ENCODE assay signal across 26 cellular contexts in the genomic region with DNA sequence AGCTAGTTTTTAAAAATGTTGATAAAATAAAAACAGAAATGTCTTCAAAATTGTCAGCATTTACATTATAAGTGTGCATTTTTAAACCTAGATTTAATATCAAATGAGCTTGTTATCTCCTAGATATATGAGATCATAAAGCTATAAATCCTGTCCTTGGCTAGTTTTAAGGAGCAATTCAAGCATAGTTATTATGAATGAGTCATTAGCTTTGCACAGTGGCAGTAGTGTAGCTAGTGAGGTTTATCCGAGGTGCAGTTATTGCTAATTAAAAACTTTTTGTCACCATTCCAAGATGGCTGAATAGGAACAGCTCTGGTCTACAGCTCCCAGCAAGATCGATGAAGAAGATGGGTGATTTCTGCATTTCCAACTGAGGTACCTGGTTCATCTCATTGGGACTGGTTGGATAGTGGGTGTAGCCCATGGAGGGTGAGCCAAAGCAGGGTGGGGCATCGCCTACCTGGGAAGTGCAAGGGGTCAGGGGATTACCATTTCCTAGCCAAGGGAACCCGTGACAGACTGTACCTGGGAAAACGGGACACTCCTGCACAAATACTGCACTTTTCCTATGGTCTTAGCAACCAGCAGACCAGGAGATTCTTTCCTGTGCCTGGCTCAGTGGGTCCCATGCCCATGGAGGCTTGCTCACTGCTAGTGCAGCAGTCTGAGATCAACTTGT.
DNase-seq lines count a peak whose midpoint lies in the region; ATAC-seq, FAIRE-seq and TF ChIP-seq lines count a peak whose summit lies in the region.
"Had no signal": no experiment of that assay in that cellular context is flagged by ENCODE, and none has a peak within 500 bp of the region (broad histone marks: within the 10 kb centered on the region; RNA-seq: fewer than 3 reads in every experiment).

No MANE protein-coding gene starts in this region.

- WGBS in endodermal cell (ENCODE audit: insufficient coverage in 1 of 2, insufficient read length in 1 of 2), 2 experiments, result 95% methylated on average over 4 to 5 of the region's 5 CpGs
- WGBS in pancreas, 2 donors, result 77 to 86% methylated on average over 5 of the region's 5 CpGs
- WGBS in esophagus squamous epithelium, 2 donors, result 71% methylated on average over 3 to 5 of the region's 5 CpGs
- WGBS in HepG2 (ENCODE audit: low lambda C conversion rate), result 44% methylated on average over 3 of the region's 5 CpGs

- TF ChIP-seq EP300 in HepG2 (IDR thresholded peaks at IDR 0.05; ENCODE audit: low read depth in 2 of 2, low read length in 2 of 2), result no peak
- no peak for TF ChIP-seq EP300 in HepG2 (CRISPR knock-in tag; IDR thresholded peaks at IDR 0.05; ENCODE audit: borderline replicate concordance)

- intact Hi-C loops in pancreas (cut with DNase I) (no loop called here), esophagus squamous epithelium (cut with DNase I) (no loop called here), HepG2 (cut with micrococcal nuclease; ENCODE audit: unreplicated experiment) (loop anchor here (10.0 kb wide), 1 partner anchor 1183 kb away; a partner anchor contains a TSS)
- intact Hi-C loops in activated CD4-positive, alpha-beta memory T cell treated with anti-CD3 and anti-CD28 coated beads for 36 hours (cut with micrococcal nuclease), result no loop called here

- H3K9me3 ChIP-seq in endodermal cell (ENCODE audit: control insufficient read depth, low read length) (peaks cover 17% of the 10 kb centered on the region), pancreas (no peaks in the 10 kb centered on the region), esophagus squamous epithelium (no peaks in the 10 kb centered on the region), HepG2 (ENCODE audit: low read length) (no peaks in the 10 kb centered on the region)
- H3K9me3 ChIP-seq: BLaER1, SK-N-SH had no signal

- FAIRE-seq in pancreas (lab: Jason Lieb, UNC) (peak; percentile 83), HepG2 (lab: Jason Lieb, UNC) (no peak)
- FAIRE-seq: GM18507 had no signal

- no peaks in the 10 kb centered on the region for H3K79me2 ChIP-seq in HepG2 (ENCODE audit: insufficient read depth, low read length)

- no peaks in the 10 kb centered on the region for H3K27me3 Mint-ChIP-seq in endodermal cell (ENCODE audit: insufficient read depth)
- peaks cover 9% of the 10 kb centered on the region for H3K27me3 Mint-ChIP-seq in activated CD4-positive, alpha-beta memory T cell treated with anti-CD3 and anti-CD28 coated beads for 36 hours
- H3K27me3 Mint-ChIP-seq: IgD-negative memory B cell had no signal

- CTCF ChIA-PET in activated CD4-positive, alpha-beta memory T cell treated with anti-CD3 and anti-CD28 coated beads for 36 hours (lab: Charles Lee), result no interaction called here
- CTCF ChIA-PET in HepG2 (lab: Yijun Ruan, JAX; ENCODE audit: low intra/inter-chr PET ratio, low total read pairs), result no interaction called here

- H3K4me3 ChIP-seq in endodermal cell (ENCODE audit: low read length) (peak overlapping the region; percentile 40), pancreas (no peak overlapping the region), esophagus squamous epithelium (no peak overlapping the region), HepG2 (replicated peaks in 1 of 3; ENCODE audit: insufficient read depth in 1 of 3, low read depth in 2 of 3, low read length in 3 of 3) (no peak overlapping the region)
- H3K4me3 ChIP-seq: BLaER1 had no signal

- no TSS peak for BruUV-seq in HepG2 (replicated peaks; lab: Mats Ljungman, UMichigan)

- ATAC-seq in pancreas (no peak), HepG2 (no peak)

- no peaks in the 10 kb centered on the region for H3K36me3 Mint-ChIP-seq in endodermal cell (ENCODE audit: low read depth)
- no peaks in the 10 kb centered on the region for H3K36me3 Mint-ChIP-seq in activated CD4-positive, alpha-beta memory T cell treated with anti-CD3 and anti-CD28 coated beads for 36 hours
- H3K36me3 Mint-ChIP-seq: CD4-positive, CD25-positive, alpha-beta regulatory T cell; IgD-negative memory B cell had no signal

- H3K9ac ChIP-seq in endodermal cell (ENCODE audit: extremely low read depth, low read length, poor library complexity, severe bottlenecking) (no peak overlapping the region), HepG2 (ENCODE audit: insufficient read depth, low read depth, low read length) (no peak overlapping the region)
- H3K9ac ChIP-seq: BLaER1, KMS-11, SK-N-SH had no signal

- no peaks in the 10 kb centered on the region for H3K27me3 ChIP-seq in endodermal cell (ENCODE audit: control insufficient read depth, insufficient read depth, low read length, poor library complexity, severe bottlenecking)
- no peaks in the 10 kb centered on the region for H3K27me3 ChIP-seq in pancreas
- H3K27me3 ChIP-seq in esophagus squamous epithelium, result no peaks in the 10 kb centered on the region
- H3K27me3 ChIP-seq in HepG2 (ENCODE audit: control insufficient read depth in 1 of 2, insufficient read depth in 2 of 2, low read length in 2 of 2), result peaks cover 2 to 3% of the 10 kb centered on the region in 2 experiments; a peak in 2 of 5 replicates
- H3K27me3 ChIP-seq: BLaER1 had no signal

- H3K4me2 ChIP-seq in HepG2 (ENCODE audit: low read depth, low read length), result no peak overlapping the region
- H3K4me2 ChIP-seq: BLaER1, KMS-11, SK-N-SH had no signal

- H3K27ac ChIP-seq in endodermal cell (ENCODE audit: low read depth, low read length) (no peak overlapping the region), pancreas (no peak overlapping the region), esophagus squamous epithelium (no peak overlapping the region), HepG2 (ENCODE audit: extremely low read length, insufficient read depth, low read length) (no peak overlapping the region)
- H3K27ac ChIP-seq: BLaER1, KMS-11 had no signal

- H3K36me3 ChIP-seq in endodermal cell (ENCODE audit: control insufficient read depth, insufficient read depth, low read length) (no peaks in the 10 kb centered on the region), pancreas (no peaks in the 10 kb centered on the region), esophagus squamous epithelium (no peaks in the 10 kb centered on the region), HepG2 (replicated peaks in 1 of 2; ENCODE audit: control insufficient read depth in 1 of 2, insufficient read depth in 2 of 2, low read length in 2 of 2) (no peaks in the 10 kb centered on the region)
- H3K36me3 ChIP-seq: BLaER1 had no signal

- no peaks in the 10 kb centered on the region for H4K20me1 ChIP-seq in HepG2 (ENCODE audit: insufficient read depth, low read length)
- H4K20me1 ChIP-seq: BLaER1 had no signal

- no peak for TF ChIP-seq POLR2A in esophagus squamous epithelium (IDR thresholded peaks at IDR 0.05)
- no peak for TF ChIP-seq POLR2A in HepG2 (IDR thresholded peaks at IDR 0.05; ENCODE audit: insufficient read depth in 1 of 2, low read depth in 2 of 2, low read length in 2 of 2)

- H2AFZ ChIP-seq in HepG2 (ENCODE audit: low read length), result no peak overlapping the region

- TF ChIP-seq RAD21 in HepG2 (CRISPR knock-in tag; IDR thresholded peaks at IDR 0.05), result no peak

- H3K27ac Mint-ChIP-seq in endodermal cell, result no peak overlapping the region
- H3K27ac Mint-ChIP-seq in activated CD4-positive, alpha-beta memory T cell treated with anti-CD3 and anti-CD28 coated beads for 36 hours, result no peak overlapping the region
- H3K27ac Mint-ChIP-seq: H9, HFFc6, IgD-negative memory B cell had no signal

- H3K4me1 Mint-ChIP-seq in endodermal cell, result no peaks in the 10 kb centered on the region
- H3K4me1 Mint-ChIP-seq in activated CD4-positive, alpha-beta memory T cell treated with anti-CD3 and anti-CD28 coated beads for 36 hours (ENCODE audit: low read depth), result no peaks in the 10 kb centered on the region
- H3K4me1 Mint-ChIP-seq: CD4-positive, CD25-positive, alpha-beta regulatory T cell had no signal

- POLR2A ChIA-PET in activated CD4-positive, alpha-beta memory T cell treated with anti-CD3 and anti-CD28 coated beads for 36 hours (lab: Charles Lee), result interaction anchor here (0.8 kb wide), 1 partner anchor 72 kb away, joined by 3 read pairs; no protein-coding TSS in a partner anchor
- POLR2A ChIA-PET in HepG2 (lab: Yijun Ruan, JAX), result no interaction called here

- no peak for TF ChIP-seq CTCF in endodermal cell (conservative IDR thresholded peaks at IDR 0.05)
- no peak for TF ChIP-seq CTCF in pancreas (IDR thresholded peaks at IDR 0.05)
- TF ChIP-seq CTCF in esophagus squamous epithelium (IDR thresholded peaks at IDR 0.05), result no peak
- no peak for TF ChIP-seq CTCF in HepG2 (CRISPR knock-in tag; IDR thresholded peaks at IDR 0.05)

- peak; percentile 21 for DNase-seq in A172 (ENCODE audit: low spot score)
- DNase-seq in LoVo (ENCODE audit: low spot score), result peak; percentile 74
- no peak for DNase-seq in endodermal cell
- DNase-seq in pancreas, result no peak
- no peak for DNase-seq in T-helper 2 cell
- no peak for DNase-seq in esophagus squamous epithelium (lab: John Stamatoyannopoulos, UW)
- DNase-seq in activated CD4-positive, alpha-beta memory T cell treated with anti-CD3 and anti-CD28 coated beads for 36 hours, result no peak
- DNase-seq in HepG2 (ENCODE audit: low spot score), result no peak
- DNase-seq: 8988T; CD4-positive, CD25-positive, alpha-beta regulatory T cell; DMS153; DND-41; H9; HFFc6; NCI-H1092 treated with DMSO at 0.1 percent for 48 hours; NCI-H1436; NCI-H187; NCI-H2081 treated with DMSO at 0.1 percent for 48 hours; NCI-H2171; NCI-H226; NCI-H510A treated with DMSO at 0.1 percent for 48 hours; SK-N-SH had no signal

- no peak overlapping the region for H3K4me3 Mint-ChIP-seq in endodermal cell
- H3K4me3 Mint-ChIP-seq in activated CD4-positive, alpha-beta memory T cell treated with anti-CD3 and anti-CD28 coated beads for 36 hours, result no peak overlapping the region
- H3K4me3 Mint-ChIP-seq: CD4-positive, CD25-positive, alpha-beta regulatory T cell; H9; HFFc6; IgD-negative memory B cell had no signal

- in situ Hi-C loops in HepG2 (cut with HindIII; ENCODE audit: extremely low pct_ligation_motif_present, low pct_unique_long_range_greater_than_20kb), result loop anchor here (25.0 kb wide), 1 partner anchor 436 kb away; no protein-coding TSS in a partner anchor

- peaks cover 21% of the 10 kb centered on the region for H3K9me3 Mint-ChIP-seq in endodermal cell
- H3K9me3 Mint-ChIP-seq in activated CD4-positive, alpha-beta memory T cell treated with anti-CD3 and anti-CD28 coated beads for 36 hours, result no peaks in the 10 kb centered on the region
- H3K9me3 Mint-ChIP-seq: HFFc6 had no signal

- H3K4me1 ChIP-seq in endodermal cell (ENCODE audit: control insufficient read depth, insufficient read depth, low read length) (no peaks in the 10 kb centered on the region), pancreas (no peaks in the 10 kb centered on the region), esophagus squamous epithelium (no peaks in the 10 kb centered on the region), HepG2 (ENCODE audit: insufficient read depth, low read length) (peaks cover 18% of the 10 kb centered on the region)
- H3K4me1 ChIP-seq: BLaER1 had no signal

TF ChIP-seq in HepG2, 621 proteins besides CTCF, POLR2A, EP300 and RAD21:
- TF ChIP-seq JUNB (CRISPR knock-in tag; IDR thresholded peaks at IDR 0.05; ENCODE audit: borderline replicate concordance), result no peak
- no peak for TF ChIP-seq ZNF577 (CRISPR knock-in tag; IDR thresholded peaks at IDR 0.05; ENCODE audit: borderline replicate concordance, low read depth)
- TF ChIP-seq XRCC5 (optimal IDR thresholded peaks at IDR 0.05; ENCODE audit: low read length), result no peak
- no peak for TF ChIP-seq ZNF619 (CRISPR knock-in tag; IDR thresholded peaks at IDR 0.05)
- TF ChIP-seq JUN (CRISPR knock-in tag; IDR thresholded peaks at IDR 0.05), result no peak
- TF ChIP-seq ZNF10 (CRISPR knock-in tag; IDR thresholded peaks at IDR 0.05; ENCODE audit: borderline replicate concordance, low read depth), result no peak

Comparison
In these comparisons a context has a peak if more than half of its experiments do, and no peak if none do; other contexts are left out.
1. DNase-seq: peak in A172 (single experiment) and LoVo (single experiment); none in endodermal cell (single experiment), pancreas (0 of 6), T-helper 2 cell (0 of 5), esophagus squamous epithelium (single experiment), activated CD4-positive, alpha-beta memory T cell treated with anti-CD3 and anti-CD28 coated beads for 36 hours (single experiment) and HepG2 (single experiment).